ENCODE assay signal across 8 cellular contexts in the genomic region with DNA sequence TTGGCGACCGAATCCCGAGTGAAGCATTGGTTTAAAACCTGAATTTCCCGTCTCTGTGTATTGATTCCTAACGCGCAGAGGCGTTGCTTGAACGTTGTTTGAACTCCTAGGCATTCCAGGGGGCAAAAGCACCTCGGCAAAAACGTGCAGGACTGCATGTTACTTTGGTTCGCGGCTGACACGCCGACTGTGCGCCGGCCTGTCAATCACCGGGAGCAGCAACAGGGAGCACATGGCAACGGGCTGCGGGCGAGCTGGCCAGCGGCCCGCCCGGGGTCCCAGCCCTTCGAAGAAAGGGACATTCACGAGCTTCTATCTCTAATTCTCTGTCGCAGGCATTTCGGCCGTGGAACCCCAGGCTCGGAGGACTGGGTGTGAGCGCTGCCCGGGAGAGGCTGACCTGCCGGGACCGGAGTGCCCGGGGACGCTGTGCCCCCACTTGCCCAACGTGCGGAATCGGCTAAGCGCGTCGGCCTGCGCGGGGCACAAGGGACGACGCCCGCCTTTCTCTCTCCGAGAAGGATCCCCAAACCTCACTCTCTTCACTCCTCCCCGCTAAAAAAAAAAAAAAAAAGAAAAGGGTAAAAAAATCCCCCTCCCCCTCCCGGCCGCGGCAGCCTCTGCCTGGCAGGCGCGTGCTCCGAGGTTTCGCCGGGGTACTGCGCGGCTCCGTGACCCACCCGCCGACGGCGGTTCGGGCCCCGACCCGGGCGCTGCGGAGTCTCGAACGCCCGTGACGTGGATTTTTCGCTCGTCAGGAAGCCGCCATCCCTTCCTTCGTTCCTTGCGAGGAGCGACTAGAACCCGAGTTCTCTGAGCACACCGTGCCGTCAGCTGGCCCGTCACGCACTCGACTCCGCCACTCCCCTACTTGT. TPM values are rescaled to one million over a fixed set of nuclear protein-coding genes. Genes with fewer than 3 reads are reported as not detected.
A peak's percentile ranks its signal among the peaks of the same experiment; 100 is the strongest.
DNase-seq lines count a peak whose midpoint lies in the region; ATAC-seq lines count a peak whose summit lies in the region.

No MANE protein-coding gene starts in this region.

- DNase-seq in AML-193 (lab: John Stamatoyannopoulos, UW), result peak; percentile 22 to 42
- peak; percentile 79 for DNase-seq in RKO (ENCODE audit: low spot score)
- DNase-seq in adipocyte (ENCODE audit: low read depth), result peak; percentile 74
- DNase-seq in left ventricle myocardium superior, result peak; percentile 70
- peak; percentile 22 for DNase-seq in pulmonary artery endothelial cell (ENCODE audit: low read depth, low spot score)

- H3K4me3 ChIP-seq in adipocyte (ENCODE audit: low read length), result peak overlapping the region; percentile 94

- H3K27me3 ChIP-seq in adipocyte (replicated peaks; ENCODE audit: control insufficient read depth, insufficient read depth, low read length), result no peaks in the 10 kb centered on the region

- no peaks in the 10 kb centered on the region for H3K9me3 ChIP-seq in adipocyte (ENCODE audit: control insufficient read depth, low read length)

- H3K9ac ChIP-seq in adipocyte (ENCODE audit: low read length), result peak overlapping the region; percentile 96

- peaks cover 11% of the 10 kb centered on the region for H3K4me1 ChIP-seq in adipocyte (ENCODE audit: control insufficient read depth, insufficient read depth, low read length)

- ATAC-seq in GM19351 (IDR thresholded peaks at IDR 0.05; ENCODE audit: unreplicated experiment), result peak; percentile 6
- ATAC-seq in HG03460 (IDR thresholded peaks at IDR 0.05; ENCODE audit: unreplicated experiment), result peak; percentile 10
- ATAC-seq in left ventricle myocardium superior, result peak; percentile 50
- no peak for ATAC-seq in HG03469 (IDR thresholded peaks at IDR 0.05; ENCODE audit: unreplicated experiment)

- intact Hi-C loops in left ventricle myocardium superior (cut with micrococcal nuclease), result loop anchor here (10.0 kb wide), 1 partner anchor 153 kb away; no protein-coding TSS in a partner anchor

- peaks cover 9% of the 10 kb centered on the region for H3K36me3 ChIP-seq in adipocyte (ENCODE audit: control insufficient read depth, insufficient read depth, low read length, severe bottlenecking)

RNA-seq across cellular contexts. Expression of gene SPRY1, which starts 0.9 kb away (rescaled TPM):
- total RNA-seq in left ventricle myocardium superior, result 45.8 TPM
- 20.5 and 33.1 TPM in 2 replicates for total RNA-seq in pulmonary artery endothelial cell

Comparison
In these comparisons a context has a peak if more than half of its experiments do, and no peak if none do; other contexts are left out.
1. DNase-seq: peak in every context shown above with its lines; median percentile 79 in RKO; 74 in adipocyte; 70 in left ventricle myocardium superior; 32 in AML-193; 22 in pulmonary artery endothelial cell.